In genomic region chr7:47570649-47571050, GRCh38 we compare ENCODE assay signal across 9 cellular contexts. TPM values are rescaled to one million over a fixed set of nuclear protein-coding genes. Genes with fewer than 3 reads are reported as not detected.
DNase-seq lines count a peak whose midpoint lies in the region; ATAC-seq and TF ChIP-seq lines count a peak whose summit lies in the region.
"Had no signal": no experiment of that assay in that cellular context is flagged by ENCODE, and none has a peak within 500 bp of the region (broad histone marks: within the 10 kb centered on the region; RNA-seq: fewer than 3 reads in every experiment).

No MANE protein-coding gene starts in this region.

- TF ChIP-seq CTCF in AG04450 (IDR thresholded peaks at IDR 0.05; ENCODE audit: low read depth, low read length) (no peak), SU-DHL-6 (IDR thresholded peaks at IDR 0.05; ENCODE audit: insufficient read depth, low read length, poor library complexity, severe bottlenecking) (no peak), prostate gland (IDR thresholded peaks at IDR 0.05) (no peak)

- ATAC-seq in Right ventricle myocardium superior (ENCODE audit: poor library complexity), result peak; percentile 58
- no peak for ATAC-seq in HG03521 (IDR thresholded peaks at IDR 0.05; ENCODE audit: unreplicated experiment)

- CTCF ChIA-PET in AG04450 (lab: Charles Lee), result interaction anchor here (1.2 to 2.0 kb wide), 4 partner anchors 135 to 304 kb away, joined by 4 to 8 read pairs (median 4); no protein-coding TSS in a partner anchor

- DNase-seq in AG04450 (ENCODE audit: low read depth, low spot score), result no peak
- DNase-seq in Right ventricle myocardium superior, result peak; percentile 67
- DNase-seq in prostate gland (ENCODE audit: low spot score), result no peak
- DNase-seq in activated effector memory CD4-positive, alpha-beta T cell treated with Interleukin-2 at 50 U/mL for 16 hours, result no peak
- no peak for DNase-seq in NCI-H526 (lab: John Stamatoyannopoulos, UW)
- DNase-seq in COLO668 (lab: John Stamatoyannopoulos, UW; ENCODE audit: unreplicated experiment), result no peak
- DNase-seq: NCI-H187 had no signal

- peak overlapping the region; percentile 26; the same call in 1 of the 2 replicates for H3K9ac ChIP-seq in SU-DHL-6 (ENCODE audit: low read length)

- H3K79me2 ChIP-seq in SU-DHL-6 (ENCODE audit: insufficient read depth, low read length), result peaks cover 93% of the 10 kb centered on the region

- H3K4me1 ChIP-seq in prostate gland (replicated peaks), result peaks cover 5% of the 10 kb centered on the region

- H3F3A ChIP-seq in SU-DHL-6 (ENCODE audit: insufficient read depth), result peaks cover 10% of the 10 kb centered on the region

- H3K27ac ChIP-seq in AG04450 (ENCODE audit: low read depth, low read length), result peak overlapping the region; percentile 88
- peak overlapping the region; percentile 66 for H3K27ac ChIP-seq in SU-DHL-6 (ENCODE audit: low read depth, low read length)
- peak overlapping the region; percentile 57 to 66 for H3K27ac ChIP-seq in prostate gland

- H3K27me3 ChIP-seq in AG04450 (ENCODE audit: control insufficient read depth, insufficient read depth, low read length), result no peaks in the 10 kb centered on the region
- H3K27me3 ChIP-seq in SU-DHL-6 (ENCODE audit: low read length), result no peaks in the 10 kb centered on the region
- H3K27me3 ChIP-seq in prostate gland (replicated peaks; ENCODE audit: insufficient read depth), result no peaks in the 10 kb centered on the region

- POLR2A ChIA-PET in AG04450 (lab: Yijun Ruan, JAX), result interaction anchor here (1.0 to 2.2 kb wide), 3 partner anchors 10 to 53 kb away, joined by 3 to 8 read pairs (median 4); no protein-coding TSS in a partner anchor

- 27% methylated on average over 4 of the region's 4 CpGs for WGBS in prostate gland

- H3K36me3 ChIP-seq in SU-DHL-6 (ENCODE audit: low read length), result no peaks in the 10 kb centered on the region
- no peaks in the 10 kb centered on the region for H3K36me3 ChIP-seq in prostate gland

- H3K4me3 ChIP-seq in AG04450 (ENCODE audit: low read depth, low read length) (no peak overlapping the region), SU-DHL-6 (ENCODE audit: insufficient read depth, low read length, poor library complexity, severe bottlenecking) (no peak overlapping the region), prostate gland (no peak overlapping the region)

- TF ChIP-seq POLR2A in prostate gland (IDR thresholded peaks at IDR 0.05), result no peak

- no peak overlapping the region for H2AFZ ChIP-seq in SU-DHL-6 (ENCODE audit: low read depth, low read length, severe bottlenecking)

- no peaks in the 10 kb centered on the region for H3K9me2 ChIP-seq in SU-DHL-6 (replicated peaks; ENCODE audit: insufficient read depth, low read length)

- intact Hi-C loops in Right ventricle myocardium superior (cut with DNase I) (no loop called here), prostate gland (cut with DNase I) (loop anchor here (5.0 to 10.0 kb wide), 3 partner anchors 58 to 214 kb away; no protein-coding TSS in a partner anchor)

- H4K20me1 ChIP-seq in SU-DHL-6 (ENCODE audit: low read depth, low read length), result no peaks in the 10 kb centered on the region

- H3K4me2 ChIP-seq in SU-DHL-6 (ENCODE audit: low read depth, low read length, poor library complexity, severe bottlenecking), result peak overlapping the region; percentile 50

- no peaks in the 10 kb centered on the region; the same call in 1 of the 2 replicates for H3K9me3 ChIP-seq in AG04450 (ENCODE audit: control insufficient read depth, insufficient read depth, low read length)
- no peaks in the 10 kb centered on the region for H3K9me3 ChIP-seq in SU-DHL-6 (ENCODE audit: insufficient read depth, low read length)
- no peaks in the 10 kb centered on the region for H3K9me3 ChIP-seq in prostate gland

RNA-seq across cellular contexts. Expression of gene TNS3, which starts 11.3 kb away (rescaled TPM):
- 121 and 131 TPM in 2 replicates for polyA plus RNA-seq in AG04450 (2011; rRNA removed)
- 326 and 376 TPM in 2 replicates for polyA minus RNA-seq in AG04450 (2011; rRNA and poly(A)+ RNA removed)
- total RNA-seq in Right ventricle myocardium superior (43.2 TPM), prostate gland (10 to 100 TPM; 19.5 to 95.8 TPM)
